ENCODE assay signal across 17 cellular contexts in the genomic region with DNA sequence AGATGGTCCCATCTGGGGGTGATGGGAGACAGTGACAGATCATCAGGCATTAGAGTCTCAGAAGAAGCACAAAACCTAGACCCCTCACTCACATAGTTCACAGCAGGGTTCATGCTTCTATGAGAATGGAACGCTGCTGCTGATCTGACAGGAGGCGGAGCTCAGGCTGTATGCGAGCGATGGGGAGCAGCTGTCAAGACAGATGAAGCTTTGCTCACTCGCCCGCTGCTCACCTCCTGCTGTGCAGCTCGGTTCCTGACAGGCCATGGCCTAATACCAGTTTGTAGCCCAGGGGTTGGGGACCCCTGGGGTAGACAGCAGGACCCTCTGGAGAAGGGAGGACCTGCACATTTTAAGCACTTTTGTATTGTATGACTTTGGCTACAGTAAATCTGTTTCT.
DNase-seq lines count a peak whose midpoint lies in the region; ATAC-seq and TF ChIP-seq lines count a peak whose summit lies in the region.
"Had no signal": no experiment of that assay in that cellular context is flagged by ENCODE, and none has a peak within 500 bp of the region (broad histone marks: within the 10 kb centered on the region; RNA-seq: fewer than 3 reads in every experiment).

No MANE protein-coding gene starts in this region.

- H3K4me2 ChIP-seq in fibroblast of lung (ENCODE audit: extremely low read depth, insufficient read depth, low read length): no peak overlapping the region

- no peak for ATAC-seq in left ventricle myocardium superior
- ATAC-seq in esophagus mucosa: no peak
- no peak for ATAC-seq in HG02885 (IDR thresholded peaks at IDR 0.05; ENCODE audit: poor library complexity, unreplicated experiment)
- ATAC-seq: activated naive CD4-positive, alpha-beta T cell treated with anti-CD3 and anti-CD28 coated beads, Interleukin-2, amount 50 U/mL, for 72 hours; foreskin keratinocyte; K562 had no signal

- no peaks in the 10 kb centered on the region for H4K20me1 ChIP-seq in fibroblast of lung (ENCODE audit: control insufficient read depth, extremely low read depth, insufficient read depth, low read length)

- H3K27me3 ChIP-seq in cardiac muscle cell (no peaks in the 10 kb centered on the region), fibroblast of lung (ENCODE audit: control insufficient read depth, insufficient read depth, low read length) (no peaks in the 10 kb centered on the region), uterus (no peaks in the 10 kb centered on the region)
- H3K27me3 ChIP-seq: foreskin keratinocyte, stomach had no signal

- no peak for TF ChIP-seq CTCF in cardiac muscle cell (IDR thresholded peaks at IDR 0.05; ENCODE audit: low read depth, low read length)
- TF ChIP-seq CTCF in fibroblast of lung (conservative IDR thresholded peaks at IDR 0.05 in 1 of 2, IDR thresholded peaks at IDR 0.05 in 1 of 2; ENCODE audit: low read depth in 1 of 2, low read length in 2 of 2): no peak
- TF ChIP-seq CTCF in uterus (IDR thresholded peaks at IDR 0.05): no peak

- H3K36me3 ChIP-seq in cardiac muscle cell (no peaks in the 10 kb centered on the region), fibroblast of lung (ENCODE audit: control insufficient read depth, insufficient read depth, low read length) (no peaks in the 10 kb centered on the region), uterus (no peaks in the 10 kb centered on the region)

- DNase-seq in cardiac muscle cell (ENCODE audit: low read depth in 1 of 2, low spot score in 1 of 2) (peak; percentile 33 to 43), left ventricle myocardium superior (no peak), NCI-H748 (lab: John Stamatoyannopoulos, UW; ENCODE audit: unreplicated experiment) (peak; percentile 73), fibroblast of lung (ENCODE audit: low read depth in 2 of 2) (peak; percentile 15 to 73), uterus (no peak), SIG-M5 treated with dmso at 0.1 percent for 504 hours (lab: John Stamatoyannopoulos, UW; ENCODE audit: unreplicated experiment) (no peak)
- DNase-seq: activated CD4-positive, alpha-beta T cell treated with anti-CD3 and anti-CD28 coated beads, Interleukin-2, amount 10 ng/mL, durations not matched to agents 7 days and 5 days; activated T-cell treated with anti-CD3 and anti-CD28 coated beads, Interleukin-2, amount 50 U/mL, for 1 hour; foreskin keratinocyte; naive B cell; NCI-H1105 treated with DMSO at 0.1 percent for 48 hours; Right ventricle myocardium superior; stomach had no signal

- no peak for TF ChIP-seq POLR2A in uterus (IDR thresholded peaks at IDR 0.05)

- no peak overlapping the region for H3K4me3 ChIP-seq in cardiac muscle cell
- no peak overlapping the region for H3K4me3 ChIP-seq in fibroblast of lung (replicated peaks in 1 of 4; ENCODE audit: control extremely low read depth in 1 of 4, insufficient read depth in 1 of 4, low read depth in 3 of 4, low read length in 4 of 4)
- H3K4me3 ChIP-seq in uterus: no peak overlapping the region
- H3K4me3 ChIP-seq: K562, stomach had no signal

- H3K9me3 ChIP-seq in cardiac muscle cell (ENCODE audit: low read depth): no peaks in the 10 kb centered on the region
- H3K9me3 ChIP-seq in fibroblast of lung (ENCODE audit: control insufficient read depth, insufficient read depth, low read depth, low read length): no peaks in the 10 kb centered on the region
- H3K9me3 ChIP-seq in uterus: no peaks in the 10 kb centered on the region
- H3K9me3 ChIP-seq: stomach had no signal

- H3K79me2 ChIP-seq in fibroblast of lung (ENCODE audit: control insufficient read depth, insufficient read depth, low read length): no peaks in the 10 kb centered on the region

- no peak overlapping the region for H3K27ac ChIP-seq in cardiac muscle cell
- H3K27ac ChIP-seq in fibroblast of lung (ENCODE audit: insufficient read depth, low read length): no peak overlapping the region
- peak overlapping the region; percentile 37 to 41 for H3K27ac ChIP-seq in uterus
- H3K27ac ChIP-seq: foreskin keratinocyte, stomach had no signal

- intact Hi-C loops in left ventricle myocardium superior (cut with micrococcal nuclease): no loop called here
- intact Hi-C loops in uterus (cut with DNase I; ENCODE audit: low total_unique reads): no loop called here

- H3K4me1 ChIP-seq in cardiac muscle cell (ENCODE audit: low read depth): no peaks in the 10 kb centered on the region
- peaks cover 4% of the 10 kb centered on the region for H3K4me1 ChIP-seq in fibroblast of lung (ENCODE audit: control insufficient read depth, extremely low read depth, insufficient read depth, low read length)
- H3K4me1 ChIP-seq in uterus: no peaks in the 10 kb centered on the region
- H3K4me1 ChIP-seq: foreskin keratinocyte had no signal

- no peak overlapping the region for H2AFZ ChIP-seq in fibroblast of lung (ENCODE audit: low read length)

- H3K9ac ChIP-seq in fibroblast of lung (ENCODE audit: insufficient read depth, low read length): no peak overlapping the region

Comparison
In these comparisons a context has a peak if more than half of its experiments do, and no peak if none do; other contexts are left out.
1. DNase-seq: peak in cardiac muscle cell (2 of 2), NCI-H748 (single experiment) and fibroblast of lung (2 of 2); none in left ventricle myocardium superior (single experiment), uterus (0 of 2) and SIG-M5 treated with dmso at 0.1 percent for 504 hours (single experiment).
2. H3K27ac ChIP-seq: peak in uterus (2 of 2); none in cardiac muscle cell (single experiment) and fibroblast of lung (single experiment).